In genomic region chr2:181231151-181231550, GRCh38 we compare ENCODE assay signal across 1 cellular context.
TF ChIP-seq lines count a peak whose summit lies in the region.

No MANE protein-coding gene starts in this region.

TF ChIP-seq in HepG2, 621 proteins besides CTCF, POLR2A, EP300 and RAD21:
- TF ChIP-seq, protein P1, sequence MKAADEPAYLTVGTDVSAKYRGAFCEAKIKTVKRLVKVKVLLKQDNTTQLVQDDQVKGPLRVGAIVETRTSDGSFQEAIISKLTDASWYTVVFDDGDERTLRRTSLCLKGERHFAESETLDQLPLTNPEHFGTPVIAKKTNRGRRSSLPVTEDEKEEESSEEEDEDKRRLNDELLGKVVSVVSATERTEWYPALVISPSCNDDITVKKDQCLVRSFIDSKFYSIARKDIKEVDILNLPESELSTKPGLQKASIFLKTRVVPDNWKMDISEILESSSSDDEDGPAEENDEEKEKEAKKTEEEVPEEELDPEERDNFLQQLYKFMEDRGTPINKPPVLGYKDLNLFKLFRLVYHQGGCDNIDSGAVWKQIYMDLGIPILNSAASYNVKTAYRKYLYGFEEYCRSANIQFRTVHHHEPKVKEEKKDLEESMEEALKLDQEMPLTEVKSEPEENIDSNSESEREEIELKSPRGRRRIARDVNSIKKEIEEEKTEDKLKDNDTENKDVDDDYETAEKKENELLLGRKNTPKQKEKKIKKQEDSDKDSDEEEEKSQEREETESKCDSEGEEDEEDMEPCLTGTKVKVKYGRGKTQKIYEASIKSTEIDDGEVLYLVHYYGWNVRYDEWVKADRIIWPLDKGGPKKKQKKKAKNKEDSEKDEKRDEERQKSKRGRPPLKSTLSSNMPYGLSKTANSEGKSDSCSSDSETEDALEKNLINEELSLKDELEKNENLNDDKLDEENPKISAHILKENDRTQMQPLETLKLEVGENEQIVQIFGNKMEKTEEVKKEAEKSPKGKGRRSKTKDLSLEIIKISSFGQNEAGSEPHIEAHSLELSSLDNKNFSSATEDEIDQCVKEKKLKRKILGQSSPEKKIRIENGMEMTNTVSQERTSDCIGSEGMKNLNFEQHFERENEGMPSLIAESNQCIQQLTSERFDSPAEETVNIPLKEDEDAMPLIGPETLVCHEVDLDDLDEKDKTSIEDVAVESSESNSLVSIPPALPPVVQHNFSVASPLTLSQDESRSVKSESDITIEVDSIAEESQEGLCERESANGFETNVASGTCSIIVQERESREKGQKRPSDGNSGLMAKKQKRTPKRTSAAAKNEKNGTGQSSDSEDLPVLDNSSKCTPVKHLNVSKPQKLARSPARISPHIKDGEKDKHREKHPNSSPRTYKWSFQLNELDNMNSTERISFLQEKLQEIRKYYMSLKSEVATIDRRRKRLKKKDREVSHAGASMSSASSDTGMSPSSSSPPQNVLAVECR (CRISPR knock-in tag; IDR thresholded peaks at IDR 0.05; ENCODE audit: borderline replicate concordance), result no peak
- TF ChIP-seq ZNF34 (CRISPR knock-in tag; IDR thresholded peaks at IDR 0.05; ENCODE audit: borderline replicate concordance), result no peak
- TF ChIP-seq SAP130 (CRISPR knock-in tag; IDR thresholded peaks at IDR 0.05; ENCODE audit: low read depth), result no peak
- no peak for TF ChIP-seq KDM5B (CRISPR knock-in tag; IDR thresholded peaks at IDR 0.05; ENCODE audit: borderline replicate concordance)
- no peak for TF ChIP-seq ZBTB34 (CRISPR knock-in tag; IDR thresholded peaks at IDR 0.05)
- TF ChIP-seq PAX8 (CRISPR knock-in tag; IDR thresholded peaks at IDR 0.05; ENCODE audit: borderline replicate concordance), result no peak
- no peak for TF ChIP-seq ZNF670 (CRISPR knock-in tag; IDR thresholded peaks at IDR 0.05; ENCODE audit: borderline replicate concordance)
- no peak for TF ChIP-seq ZNF564 (CRISPR knock-in tag; IDR thresholded peaks at IDR 0.05)
- TF ChIP-seq, protein P2, sequence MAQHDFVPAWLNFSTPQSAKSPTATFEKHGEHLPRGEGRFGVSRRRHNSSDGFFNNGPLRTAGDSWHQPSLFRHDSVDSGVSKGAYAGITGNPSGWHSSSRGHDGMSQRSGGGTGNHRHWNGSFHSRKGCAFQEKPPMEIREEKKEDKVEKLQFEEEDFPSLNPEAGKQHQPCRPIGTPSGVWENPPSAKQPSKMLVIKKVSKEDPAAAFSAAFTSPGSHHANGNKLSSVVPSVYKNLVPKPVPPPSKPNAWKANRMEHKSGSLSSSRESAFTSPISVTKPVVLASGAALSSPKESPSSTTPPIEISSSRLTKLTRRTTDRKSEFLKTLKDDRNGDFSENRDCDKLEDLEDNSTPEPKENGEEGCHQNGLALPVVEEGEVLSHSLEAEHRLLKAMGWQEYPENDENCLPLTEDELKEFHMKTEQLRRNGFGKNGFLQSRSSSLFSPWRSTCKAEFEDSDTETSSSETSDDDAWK (CRISPR knock-in tag; IDR thresholded peaks at IDR 0.05), result no peak
- no peak for TF ChIP-seq TBL1XR1 (IDR thresholded peaks at IDR 0.05; ENCODE audit: borderline replicate concordance, low read length, partially characterized antibody)
TF ChIP-seq in HepG2: peak in this region for 0.
